18 cellular contexts compared by ENCODE assay signal in the genomic region with DNA sequence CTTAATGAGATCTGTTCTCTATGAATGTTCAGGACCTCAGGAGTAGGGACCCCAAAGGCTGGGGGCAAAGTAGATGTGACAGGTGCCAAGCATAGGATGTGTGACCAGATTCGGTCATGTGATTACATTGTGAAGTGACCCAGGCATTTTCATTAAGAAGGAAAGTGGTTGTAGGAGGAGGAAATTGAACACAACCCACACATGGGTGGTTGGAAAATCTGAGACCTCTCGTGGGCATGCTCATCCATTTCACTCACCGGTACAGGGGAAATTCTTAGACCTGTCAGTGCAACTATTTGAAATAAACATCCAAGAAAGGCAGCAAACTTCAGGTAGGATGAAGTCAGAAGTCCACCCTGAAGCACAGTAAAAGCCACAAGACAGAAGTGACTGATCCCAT.
"Had no signal": no experiment of that assay in that cellular context is flagged by ENCODE, and none has a peak within 500 bp of the region (broad histone marks: within the 10 kb centered on the region; RNA-seq: fewer than 3 reads in every experiment).

No MANE protein-coding gene starts in this region.

- H3K27me3 ChIP-seq: esophagus muscularis mucosa, upper lobe of left lung had no signal

- H3K27me3 Mint-ChIP-seq: activated CD8-positive, alpha-beta memory T cell treated with anti-CD3 and anti-CD28 coated beads, Interleukin-2, amount 10 ng/mL, durations not matched to agents 7 days and 5 days; progenitor cell of endocrine pancreas; T-cell had no signal

- DNase-seq: activated CD4-positive, alpha-beta T cell treated with anti-CD3 and anti-CD28 coated beads for 4 hours; activated CD8-positive, alpha-beta memory T cell treated with anti-CD3 and anti-CD28 coated beads, Interleukin-2, amount 10 ng/mL, durations not matched to agents 7 days and 5 days; aorta; cortex of kidney; effector CD4-positive, alpha-beta T cell; islet precursor cell; midbrain; right cardiac atrium; Right ventricle myocardium superior; stimulated activated naive CD4-positive, alpha-beta T cell; T-cell; upper lobe of left lung; WERI-Rb-1 had no signal

- H3K4me3 ChIP-seq: esophagus muscularis mucosa, SK-N-MC, skin epidermis, upper lobe of left lung had no signal

- H3K4me1 ChIP-seq: esophagus muscularis mucosa, upper lobe of left lung had no signal

- H3K9me3 Mint-ChIP-seq: T-cell had no signal

- H3K4me3 Mint-ChIP-seq: activated CD8-positive, alpha-beta memory T cell treated with anti-CD3 and anti-CD28 coated beads, Interleukin-2, amount 10 ng/mL, durations not matched to agents 7 days and 5 days; T-cell had no signal

- H3K27ac Mint-ChIP-seq: activated CD8-positive, alpha-beta memory T cell treated with anti-CD3 and anti-CD28 coated beads, Interleukin-2, amount 10 ng/mL, durations not matched to agents 7 days and 5 days; progenitor cell of endocrine pancreas; T-cell had no signal

- ATAC-seq: activated CD8-positive, alpha-beta memory T cell treated with anti-CD3 and anti-CD28 coated beads, Interleukin-2, amount 10 ng/mL, durations not matched to agents 7 days and 5 days; left lobe of liver; right cardiac atrium; T-cell had no signal

- H3K9me3 ChIP-seq: esophagus muscularis mucosa, upper lobe of left lung had no signal

- H3K36me3 ChIP-seq: WERI-Rb-1 had no signal

- H3K4me1 Mint-ChIP-seq: T-cell had no signal

- H3K27ac ChIP-seq: esophagus muscularis mucosa, SK-N-MC, skin epidermis, upper lobe of left lung, WERI-Rb-1 had no signal
